16 cellular contexts compared by ENCODE assay signal in the genomic region with DNA sequence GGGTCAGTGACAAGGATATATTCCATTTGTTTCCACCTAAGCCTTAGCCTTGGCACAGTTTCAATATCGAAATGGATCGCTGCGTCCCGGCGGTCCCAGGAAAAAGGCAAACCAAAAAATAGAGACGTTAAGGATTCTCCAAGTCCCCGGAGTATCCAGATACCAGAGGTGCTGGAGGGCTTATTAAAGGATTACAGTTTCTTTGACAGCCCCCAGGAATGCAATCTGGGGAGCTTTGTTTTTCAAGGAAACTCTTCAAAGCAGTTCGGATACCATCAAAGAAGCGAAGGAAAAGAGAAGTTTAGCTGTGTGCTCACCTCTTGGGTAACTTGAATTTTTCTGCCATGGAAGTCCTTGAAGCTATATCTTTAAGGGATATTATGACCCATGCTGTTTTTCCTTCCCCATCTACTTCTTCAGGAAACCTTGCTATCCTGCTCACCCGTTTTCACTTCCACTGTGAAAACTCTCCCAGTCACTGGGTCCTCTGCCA. TPM values are rescaled to one million over a fixed set of nuclear protein-coding genes. Genes with fewer than 3 reads are reported as not detected.
DNase-seq lines count a peak whose midpoint lies in the region; ATAC-seq and TF ChIP-seq lines count a peak whose summit lies in the region.
"Had no signal": no experiment of that assay in that cellular context is flagged by ENCODE, and none has a peak within 500 bp of the region (broad histone marks: within the 10 kb centered on the region; RNA-seq: fewer than 3 reads in every experiment).

No MANE protein-coding gene starts in this region.

- CTCF ChIA-PET in A673 (lab: Charles Lee) = no interaction called here

- H3K4me3 ChIP-seq in A673 (ENCODE audit: low read depth, low read length, poor library complexity, severe bottlenecking) (peak overlapping the region; percentile 45), HUES6 (ENCODE audit: low read depth, low read length) (peak overlapping the region; percentile 71), epithelial cell of proximal tubule (ENCODE audit: low read depth, low read length) (peak overlapping the region; percentile 37), ascending aorta (peak overlapping the region in 1 of 2 donors; percentile 44)
- H3K4me3 ChIP-seq: BLaER1, upper lobe of right lung had no signal

- peak overlapping the region; percentile 70 for H3K9ac ChIP-seq in HUES6 (ENCODE audit: low read length)
- H3K9ac ChIP-seq: BLaER1 had no signal

- H3K27me3 ChIP-seq in A673 (replicated peaks; ENCODE audit: insufficient read depth, low read depth, low read length, poor library complexity) (peaks cover 52% of the 10 kb centered on the region), HUES6 (ENCODE audit: control insufficient read depth, insufficient read depth, low read length) (peaks cover 46% of the 10 kb centered on the region), ascending aorta (no peaks in the 10 kb centered on the region)

- H3K9me3 Mint-ChIP-seq in nephron progenitor cell = peaks cover 5% of the 10 kb centered on the region

- H3K4me3 Mint-ChIP-seq in nephron progenitor cell = peak overlapping the region; percentile 77

- H3K9me3 ChIP-seq in A673 (ENCODE audit: low read depth, low read length, poor library complexity, severe bottlenecking) = no peaks in the 10 kb centered on the region
- H3K9me3 ChIP-seq in HUES6 (ENCODE audit: control insufficient read depth, insufficient read depth, low read depth, low read length) = no peaks in the 10 kb centered on the region
- peaks cover 0 to under 1% of the 10 kb centered on the region in 2 donors for H3K9me3 ChIP-seq in ascending aorta
- H3K9me3 ChIP-seq: lower lobe of right lung, upper lobe of right lung had no signal

- no peak for DNase-seq in A673 (ENCODE audit: low spot score)
- DNase-seq in epithelial cell of proximal tubule (ENCODE audit: low read depth) = no peak
- no peak for DNase-seq in nephron progenitor cell
- no peak for DNase-seq in ascending aorta (ENCODE audit: low spot score in 2 of 2)
- DNase-seq in Ammon's horn (ENCODE audit: low spot score) = no peak
- no peak for DNase-seq in NCI-H345 treated with DMSO at 0.1 percent for 48 hours (lab: John Stamatoyannopoulos, UW; ENCODE audit: unreplicated experiment)
- DNase-seq: activated CD8-positive, alpha-beta memory T cell treated with anti-CD3 and anti-CD28 coated beads, Interleukin-2, amount 50 U/mL, for 48 hours; aorta; lower lobe of right lung; MM.1S; SIG-M5; upper lobe of right lung had no signal

- H3K27ac ChIP-seq in A673 (ENCODE audit: low read depth, low read length, poor library complexity, severe bottlenecking) (no peak overlapping the region), HUES6 (ENCODE audit: low read depth, low read length) (no peak overlapping the region), ascending aorta (no peak overlapping the region)
- H3K27ac ChIP-seq: BLaER1, lower lobe of right lung, upper lobe of right lung, VCaP had no signal

- H3K36me3 ChIP-seq in A673 (ENCODE audit: insufficient read depth, low read length, poor library complexity, severe bottlenecking) (no peaks in the 10 kb centered on the region), HUES6 (ENCODE audit: control insufficient read depth, insufficient read depth, low read length) (no peaks in the 10 kb centered on the region), ascending aorta (no peaks in the 10 kb centered on the region)
- H3K36me3 ChIP-seq: BLaER1, lower lobe of right lung, upper lobe of right lung had no signal

- BruUV-seq in A673 (replicated peaks; lab: Mats Ljungman, UMichigan) = no TSS peak

- POLR2A ChIA-PET in A673 (lab: Charles Lee; ENCODE audit: low non-redundant PET) = no interaction called here

- H3K4me1 ChIP-seq in A673 (ENCODE audit: insufficient read depth, low read length, poor library complexity, severe bottlenecking) (peaks cover 13% of the 10 kb centered on the region), HUES6 (ENCODE audit: control insufficient read depth, insufficient read depth, low read length) (peaks cover 14% of the 10 kb centered on the region; the same call in 1 of the 2 replicates), ascending aorta (peaks cover 0 to 4% of the 10 kb centered on the region in 2 donors)
- H3K4me1 ChIP-seq: BLaER1 had no signal

- no peak for ATAC-seq in GM21423 (IDR thresholded peaks at IDR 0.05; ENCODE audit: unreplicated experiment)

- H3K36me3 Mint-ChIP-seq in nephron progenitor cell (ENCODE audit: low read depth) = no peaks in the 10 kb centered on the region

- TF ChIP-seq CTCF in A673 (conservative IDR thresholded peaks at IDR 0.05; ENCODE audit: low read depth, low read length) = no peak
- TF ChIP-seq CTCF in epithelial cell of proximal tubule (conservative IDR thresholded peaks at IDR 0.05; ENCODE audit: low read depth, low read length) = no peak
- TF ChIP-seq CTCF in nephron progenitor cell (IDR thresholded peaks at IDR 0.05) = no peak
- TF ChIP-seq CTCF in ascending aorta (IDR thresholded peaks at IDR 0.05) = no peak

- intact Hi-C loops in A673 (cut with micrococcal nuclease; ENCODE audit: unreplicated experiment) = no loop called here
- intact Hi-C loops in ascending aorta (cut with DNase I) = no loop called here

- H3K27me3 Mint-ChIP-seq in nephron progenitor cell (ENCODE audit: low read depth, poor library complexity) = peaks cover 46% of the 10 kb centered on the region

- H3K27ac Mint-ChIP-seq in nephron progenitor cell = no peak overlapping the region

- H3K4me1 Mint-ChIP-seq in nephron progenitor cell = peaks cover 13% of the 10 kb centered on the region

RNA-seq across cellular contexts. Expression of gene GPR83, which starts 0.6 kb away (rescaled TPM):
- 0.06 TPM in 1 of 2 replicates, not detected in the other for total RNA-seq in A673 (2021)
- 0.07 and 0.12 TPM in 2 replicates for total RNA-seq in epithelial cell of proximal tubule
- not detected for total RNA-seq in ascending aorta
- total RNA-seq: lower lobe of right lung had no signal
